ENCODE assay signal across 11 cellular contexts in genomic region chr13:91318886-91319285, GRCh38.
"Had no signal": no experiment of that assay in that cellular context is flagged by ENCODE, and none has a peak within 500 bp of the region (broad histone marks: within the 10 kb centered on the region; RNA-seq: fewer than 3 reads in every experiment).

No MANE protein-coding gene starts in this region.

- H3K9me3 ChIP-seq: body of pancreas, sigmoid colon, tibial nerve, vagina had no signal

- DNase-seq: body of pancreas; central memory CD4-positive, alpha-beta T cell; effector CD8-positive, alpha-beta T cell; mesendoderm; sigmoid colon; stimulated activated CD4-positive, alpha-beta T cell treated with anti-CD3 and anti-CD28 coated beads, Interleukin-2, amount 100 ng/mL, for 24 hours; stimulated activated naive B cell treated with anti-CD40 and anti-IgM and Interleukin-4, amounts not matched to agents 10 μg/mL and 1 μg/mL and 100 μg/mL, for 72 hours had no signal

- H3K4me1 ChIP-seq: body of pancreas, sigmoid colon, vagina had no signal

- H3K4me3 ChIP-seq: body of pancreas, coronary artery, sigmoid colon, tibial nerve, vagina had no signal

- H3K36me3 ChIP-seq: sigmoid colon, tibial nerve, vagina had no signal

- H3K27ac ChIP-seq: body of pancreas, coronary artery, sigmoid colon, tibial nerve, vagina had no signal

- ATAC-seq: activated CD4-positive, CD25-positive, alpha-beta regulatory T cell treated with anti-CD3 and anti-CD28 coated beads, Interleukin-2, amount 50 U/mL, for 24 hours; body of pancreas; stimulated activated naive B cell treated with anti-CD40 and anti-IgM and Interleukin-4, amounts not matched to agents 10 μg/mL and 1 μg/mL and 100 μg/mL, for 72 hours had no signal

- H3K27me3 ChIP-seq: tibial nerve, vagina had no signal
